In the genomic region with DNA sequence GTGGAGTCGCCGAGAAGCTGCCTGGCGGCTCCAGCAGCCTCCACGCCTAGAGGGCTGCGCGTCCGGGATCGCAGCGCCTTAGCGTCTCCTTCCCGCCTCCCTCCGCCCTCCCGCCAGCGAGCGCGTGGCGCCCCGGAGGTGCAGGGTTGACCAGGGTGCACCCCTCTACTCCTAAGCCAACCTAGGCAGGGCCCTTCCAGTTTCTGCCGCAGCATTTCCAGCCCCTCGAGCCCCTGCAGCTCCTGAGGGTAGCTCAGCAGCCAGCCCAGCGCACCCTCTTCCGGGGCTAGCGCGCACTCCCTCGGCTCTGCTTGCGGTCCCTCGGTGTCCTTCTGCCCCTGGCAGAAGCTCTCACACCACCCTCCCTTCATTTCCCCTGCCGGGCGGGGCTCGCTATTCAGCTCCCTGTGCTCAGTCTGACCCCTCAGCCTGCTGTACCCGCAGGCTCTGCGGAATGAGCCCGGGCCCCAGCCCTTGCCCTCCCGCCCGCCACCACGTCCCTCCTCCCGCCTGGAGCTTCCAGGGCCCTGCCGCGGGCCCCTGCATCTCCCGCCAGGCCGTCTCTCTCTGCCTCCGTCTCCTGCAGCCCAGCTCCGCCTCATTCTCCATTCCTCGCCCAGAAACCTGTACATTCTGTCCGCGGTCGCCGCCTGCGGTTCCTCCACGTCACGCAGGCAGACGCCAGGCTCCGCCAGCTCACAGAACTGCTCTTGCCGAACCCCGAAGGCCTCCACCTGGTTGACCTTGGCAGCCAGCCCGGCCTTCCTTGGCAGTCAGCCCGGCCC, we compare ENCODE assay signal across 2 cellular contexts.
TF ChIP-seq lines count a peak whose summit lies in the region.

No MANE protein-coding gene starts in this region.

TF ChIP-seq in Ishikawa, 13 proteins besides CTCF, POLR2A, EP300 and RAD21:
- TF ChIP-seq, protein P1, sequence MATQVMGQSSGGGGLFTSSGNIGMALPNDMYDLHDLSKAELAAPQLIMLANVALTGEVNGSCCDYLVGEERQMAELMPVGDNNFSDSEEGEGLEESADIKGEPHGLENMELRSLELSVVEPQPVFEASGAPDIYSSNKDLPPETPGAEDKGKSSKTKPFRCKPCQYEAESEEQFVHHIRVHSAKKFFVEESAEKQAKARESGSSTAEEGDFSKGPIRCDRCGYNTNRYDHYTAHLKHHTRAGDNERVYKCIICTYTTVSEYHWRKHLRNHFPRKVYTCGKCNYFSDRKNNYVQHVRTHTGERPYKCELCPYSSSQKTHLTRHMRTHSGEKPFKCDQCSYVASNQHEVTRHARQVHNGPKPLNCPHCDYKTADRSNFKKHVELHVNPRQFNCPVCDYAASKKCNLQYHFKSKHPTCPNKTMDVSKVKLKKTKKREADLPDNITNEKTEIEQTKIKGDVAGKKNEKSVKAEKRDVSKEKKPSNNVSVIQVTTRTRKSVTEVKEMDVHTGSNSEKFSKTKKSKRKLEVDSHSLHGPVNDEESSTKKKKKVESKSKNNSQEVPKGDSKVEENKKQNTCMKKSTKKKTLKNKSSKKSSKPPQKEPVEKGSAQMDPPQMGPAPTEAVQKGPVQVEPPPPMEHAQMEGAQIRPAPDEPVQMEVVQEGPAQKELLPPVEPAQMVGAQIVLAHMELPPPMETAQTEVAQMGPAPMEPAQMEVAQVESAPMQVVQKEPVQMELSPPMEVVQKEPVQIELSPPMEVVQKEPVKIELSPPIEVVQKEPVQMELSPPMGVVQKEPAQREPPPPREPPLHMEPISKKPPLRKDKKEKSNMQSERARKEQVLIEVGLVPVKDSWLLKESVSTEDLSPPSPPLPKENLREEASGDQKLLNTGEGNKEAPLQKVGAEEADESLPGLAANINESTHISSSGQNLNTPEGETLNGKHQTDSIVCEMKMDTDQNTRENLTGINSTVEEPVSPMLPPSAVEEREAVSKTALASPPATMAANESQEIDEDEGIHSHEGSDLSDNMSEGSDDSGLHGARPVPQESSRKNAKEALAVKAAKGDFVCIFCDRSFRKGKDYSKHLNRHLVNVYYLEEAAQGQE (IDR thresholded peaks at IDR 0.05; ENCODE audit: low read depth): no peak
- TF ChIP-seq YY1 (IDR thresholded peaks at IDR 0.05; ENCODE audit: low read depth): no peak
- peak; percentile 69; the same call in 1 of the 2 replicates for TF ChIP-seq TCF12 (IDR thresholded peaks at IDR 0.05; ENCODE audit: low read depth)
- no peak; the same call in 1 of the 2 replicates for TF ChIP-seq ZBTB7A (IDR thresholded peaks at IDR 0.05; ENCODE audit: low read depth)
- TF ChIP-seq, protein P2, sequence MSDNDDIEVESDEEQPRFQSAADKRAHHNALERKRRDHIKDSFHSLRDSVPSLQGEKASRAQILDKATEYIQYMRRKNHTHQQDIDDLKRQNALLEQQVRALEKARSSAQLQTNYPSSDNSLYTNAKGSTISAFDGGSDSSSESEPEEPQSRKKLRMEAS (IDR thresholded peaks at IDR 0.05): peak; percentile 90
- TF ChIP-seq FOXM1 (IDR thresholded peaks at IDR 0.05; ENCODE audit: borderline replicate concordance, low read depth): no peak
- peak; percentile 38; the same call in 1 of the 2 replicates for TF ChIP-seq TAF1 (IDR thresholded peaks at IDR 0.05; ENCODE audit: low read depth)
- peak; percentile 96 for TF ChIP-seq NFIC (IDR thresholded peaks at IDR 0.05)
- no peak; the same call in 1 of the 2 replicates for TF ChIP-seq TEAD4 (IDR thresholded peaks at IDR 0.05)
- peak; percentile 37; the same call in 1 of the 2 replicates for TF ChIP-seq CREB1 (IDR thresholded peaks at IDR 0.05; ENCODE audit: low read depth)
- TF ChIP-seq, protein P3, sequence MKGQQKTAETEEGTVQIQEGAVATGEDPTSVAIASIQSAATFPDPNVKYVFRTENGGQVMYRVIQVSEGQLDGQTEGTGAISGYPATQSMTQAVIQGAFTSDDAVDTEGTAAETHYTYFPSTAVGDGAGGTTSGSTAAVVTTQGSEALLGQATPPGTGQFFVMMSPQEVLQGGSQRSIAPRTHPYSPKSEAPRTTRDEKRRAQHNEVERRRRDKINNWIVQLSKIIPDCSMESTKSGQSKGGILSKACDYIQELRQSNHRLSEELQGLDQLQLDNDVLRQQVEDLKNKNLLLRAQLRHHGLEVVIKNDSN (IDR thresholded peaks at IDR 0.05): no peak
TF ChIP-seq in Ishikawa: peak in this region for 5.

TF ChIP-seq in SK-N-SH, 30 proteins besides CTCF, POLR2A, EP300 and RAD21 (continued from another document):
- TF ChIP-seq NFIC (IDR thresholded peaks at IDR 0.05; ENCODE audit: borderline replicate concordance): peak; percentile 82
